In genomic region chr1:154866995-154867795, GRCh38 we compare ENCODE assay signal across 8 cellular contexts. TPM values are rescaled to one million over a fixed set of nuclear protein-coding genes. Genes with fewer than 3 reads are reported as not detected.
DNase-seq lines count a peak whose midpoint lies in the region; ATAC-seq and TF ChIP-seq lines count a peak whose summit lies in the region.

No MANE protein-coding gene starts in this region.

- no peaks in the 10 kb centered on the region for H3K9me3 ChIP-seq in Panc1 (ENCODE audit: control insufficient read depth, insufficient read depth, low read depth, low read length)

- CTCF ChIA-PET in Panc1 (lab: Charles Lee): interaction anchor here (0.5 to 1.0 kb wide), 4 partner anchors 54 to 334 kb away, joined by 3 to 6 read pairs (median 3); no protein-coding TSS in a partner anchor
- CTCF ChIA-PET in activated CD8-positive, alpha-beta T cell treated with anti-CD3 and anti-CD28 coated beads, Interleukin-2, amount 10 ng/mL, durations not matched to agents 7 days and 5 days (lab: Charles Lee): interaction anchor here (2.0 to 2.2 kb wide), 2 partner anchors 11 kb away, joined by 9 to 10 read pairs; no protein-coding TSS in a partner anchor

- H3K4me1 ChIP-seq in Panc1 (ENCODE audit: control insufficient read depth, insufficient read depth, low read length): no peaks in the 10 kb centered on the region; the same call in 1 of the 2 replicates

- H3K4me3 Mint-ChIP-seq in activated T-cell treated with anti-CD3 and anti-CD28 coated beads, Interleukin-2, amount 50 U/mL, for 72 hours: no peak overlapping the region
- H3K4me3 Mint-ChIP-seq in glutamatergic neuron (ENCODE audit: unreplicated experiment): peak overlapping the region; percentile 84
- no peak overlapping the region for H3K4me3 Mint-ChIP-seq in activated CD8-positive, alpha-beta T cell treated with anti-CD3 and anti-CD28 coated beads, Interleukin-2, amount 10 ng/mL, durations not matched to agents 7 days and 5 days

- DNase-seq in activated T-cell treated with anti-CD3 and anti-CD28 coated beads for 24 hours (ENCODE audit: low read depth): peak; percentile 11
- DNase-seq in activated T-cell treated with anti-CD3 and anti-CD28 coated beads, Interleukin-2, amount 50 U/mL, for 72 hours: no peak
- DNase-seq in Panc1 (ENCODE audit: low read depth, low spot score): no peak
- DNase-seq in glutamatergic neuron: no peak
- peak; percentile 69 for DNase-seq in stimulated activated CD4-positive, alpha-beta T cell treated with anti-CD3 and anti-CD28 coated beads, Interleukin-15, amount 100 ng/mL, for 24 hours
- no peak for DNase-seq in activated CD8-positive, alpha-beta T cell treated with anti-CD3 and anti-CD28 coated beads, Interleukin-2, amount 10 ng/mL, durations not matched to agents 7 days and 5 days
- no peak for DNase-seq in activated CD4-positive, alpha-beta T cell treated with anti-CD3 and anti-CD28 coated beads, Interleukin-2, amount 50 U/mL, for 48 hours

- POLR2A ChIA-PET in Panc1 (lab: Charles Lee): no interaction called here
- POLR2A ChIA-PET in activated CD8-positive, alpha-beta T cell treated with anti-CD3 and anti-CD28 coated beads, Interleukin-2, amount 10 ng/mL, durations not matched to agents 7 days and 5 days (lab: Charles Lee): no interaction called here

- no peaks in the 10 kb centered on the region for H3K36me3 ChIP-seq in Panc1 (ENCODE audit: control insufficient read depth, insufficient read depth, low read length)

- in situ Hi-C loops in Panc1 (cut with HindIII; ENCODE audit: low pct_unique_long_range_greater_than_20kb, low sequenced_read_pairs): no loop called here

- no peak overlapping the region for H3K4me3 ChIP-seq in Panc1 (ENCODE audit: low read depth in 2 of 2, low read length in 2 of 2)

- H3K27ac ChIP-seq in Panc1 (ENCODE audit: low read length): no peak overlapping the region

- no peak overlapping the region for H3K27ac Mint-ChIP-seq in activated T-cell treated with anti-CD3 and anti-CD28 coated beads, Interleukin-2, amount 50 U/mL, for 72 hours
- H3K27ac Mint-ChIP-seq in glutamatergic neuron (ENCODE audit: unreplicated experiment): peak overlapping the region; percentile 20
- no peak overlapping the region for H3K27ac Mint-ChIP-seq in activated CD8-positive, alpha-beta T cell treated with anti-CD3 and anti-CD28 coated beads, Interleukin-2, amount 10 ng/mL, durations not matched to agents 7 days and 5 days

- no peaks in the 10 kb centered on the region for H3K36me3 Mint-ChIP-seq in activated T-cell treated with anti-CD3 and anti-CD28 coated beads, Interleukin-2, amount 50 U/mL, for 72 hours (ENCODE audit: insufficient read depth in 2 of 2)
- no peaks in the 10 kb centered on the region for H3K36me3 Mint-ChIP-seq in glutamatergic neuron (ENCODE audit: unreplicated experiment)
- no peaks in the 10 kb centered on the region for H3K36me3 Mint-ChIP-seq in activated CD8-positive, alpha-beta T cell treated with anti-CD3 and anti-CD28 coated beads, Interleukin-2, amount 10 ng/mL, durations not matched to agents 7 days and 5 days (ENCODE audit: low read depth)

- peaks cover 67% of the 10 kb centered on the region for H3K4me1 Mint-ChIP-seq in activated T-cell treated with anti-CD3 and anti-CD28 coated beads, Interleukin-2, amount 50 U/mL, for 72 hours (ENCODE audit: low read depth)
- peaks cover 61% of the 10 kb centered on the region for H3K4me1 Mint-ChIP-seq in glutamatergic neuron (ENCODE audit: low read depth, unreplicated experiment)
- peaks cover 35% of the 10 kb centered on the region for H3K4me1 Mint-ChIP-seq in activated CD8-positive, alpha-beta T cell treated with anti-CD3 and anti-CD28 coated beads, Interleukin-2, amount 10 ng/mL, durations not matched to agents 7 days and 5 days (ENCODE audit: low read depth)

- no peak for ATAC-seq in activated T-cell treated with anti-CD3 and anti-CD28 coated beads, Interleukin-2, amount 50 U/mL, for 72 hours (replicated peaks in 1 of 2)
- ATAC-seq in Panc1 (peak; percentile 35; the same call in 1 of the 2 replicates), GM19455 (IDR thresholded peaks at IDR 0.05; ENCODE audit: unreplicated experiment) (no peak)
- ATAC-seq in activated CD8-positive, alpha-beta T cell treated with anti-CD3 and anti-CD28 coated beads, Interleukin-2, amount 10 ng/mL, durations not matched to agents 7 days and 5 days: no peak

- BruUV-seq in Panc1 (replicated peaks; lab: Mats Ljungman, UMichigan): no TSS peak

- peaks cover 2% of the 10 kb centered on the region for H3K27me3 ChIP-seq in Panc1 (ENCODE audit: control insufficient read depth, insufficient read depth, low read length)

- intact Hi-C loops in Panc1 (cut with micrococcal nuclease; ENCODE audit: unreplicated experiment): loop anchor here (10.0 kb wide), 1 partner anchor 302 kb away; the partner anchor contains the start of gene CHRNB2

- peaks cover 51% of the 10 kb centered on the region for H3K27me3 Mint-ChIP-seq in activated T-cell treated with anti-CD3 and anti-CD28 coated beads, Interleukin-2, amount 50 U/mL, for 72 hours (ENCODE audit: low read depth)
- peaks cover 11% of the 10 kb centered on the region for H3K27me3 Mint-ChIP-seq in glutamatergic neuron (ENCODE audit: unreplicated experiment)
- peaks cover 29% of the 10 kb centered on the region for H3K27me3 Mint-ChIP-seq in activated CD8-positive, alpha-beta T cell treated with anti-CD3 and anti-CD28 coated beads, Interleukin-2, amount 10 ng/mL, durations not matched to agents 7 days and 5 days (ENCODE audit: low read depth)

- H3K9me3 Mint-ChIP-seq in activated T-cell treated with anti-CD3 and anti-CD28 coated beads, Interleukin-2, amount 50 U/mL, for 72 hours: no peaks in the 10 kb centered on the region
- H3K9me3 Mint-ChIP-seq in glutamatergic neuron (ENCODE audit: unreplicated experiment): peaks cover 7% of the 10 kb centered on the region
- no peaks in the 10 kb centered on the region for H3K9me3 Mint-ChIP-seq in activated CD8-positive, alpha-beta T cell treated with anti-CD3 and anti-CD28 coated beads, Interleukin-2, amount 10 ng/mL, durations not matched to agents 7 days and 5 days (ENCODE audit: insufficient read depth)

- no peak for TF ChIP-seq CTCF in Panc1 (IDR thresholded peaks at IDR 0.05)
- no peak for TF ChIP-seq CTCF in glutamatergic neuron (IDR thresholded peaks at IDR 0.05; ENCODE audit: partially characterized antibody, unreplicated experiment)

RNA-seq across cellular contexts. Expression of gene KCNN3, which starts 2.9 kb away (rescaled TPM):
- under 1 TPM; 0.10 to 0.42 TPM for total RNA-seq in activated T-cell treated with anti-CD3 and anti-CD28 coated beads, Interleukin-2, amount 50 U/mL, for 72 hours
- 0.05 TPM for total RNA-seq in Panc1 (2021; ENCODE audit: unreplicated experiment)
- polyA plus RNA-seq in Panc1 (2012; ENCODE audit: insufficient read length): 0.04 TPM
- 3.8 TPM for total RNA-seq in glutamatergic neuron (ENCODE audit: unreplicated experiment)
- not detected for total RNA-seq in activated CD8-positive, alpha-beta T cell treated with anti-CD3 and anti-CD28 coated beads, Interleukin-2, amount 10 ng/mL, durations not matched to agents 7 days and 5 days

Comparison
In these comparisons a context has a peak if more than half of its experiments do, and no peak if none do; other contexts are left out.
1. DNase-seq: peak in activated T-cell treated with anti-CD3 and anti-CD28 coated beads for 24 hours (single experiment) and stimulated activated CD4-positive, alpha-beta T cell treated with anti-CD3 and anti-CD28 coated beads, Interleukin-15, amount 100 ng/mL, for 24 hours (single experiment); none in activated T-cell treated with anti-CD3 and anti-CD28 coated beads, Interleukin-2, amount 50 U/mL, for 72 hours (0 of 2), Panc1 (single experiment), glutamatergic neuron (single experiment), activated CD8-positive, alpha-beta T cell treated with anti-CD3 and anti-CD28 coated beads, Interleukin-2, amount 10 ng/mL, durations not matched to agents 7 days and 5 days (single experiment) and activated CD4-positive, alpha-beta T cell treated with anti-CD3 and anti-CD28 coated beads, Interleukin-2, amount 50 U/mL, for 48 hours (0 of 2).